Comparison of ENCODE assay signal across 1 cellular context in genomic region chr6:53359088-53359842, GRCh38.
TF ChIP-seq lines count a peak whose summit lies in the region.

No MANE protein-coding gene starts in this region.

TF ChIP-seq in HepG2, 621 proteins besides CTCF, POLR2A, EP300 and RAD21 (continued from another document):
- TF ChIP-seq ZBTB4 (CRISPR knock-in tag; IDR thresholded peaks at IDR 0.05; ENCODE audit: borderline replicate concordance) (no peak), ZNF331 (CRISPR knock-in tag; IDR thresholded peaks at IDR 0.05) (peak; percentile 55; the same call in 1 of the 2 replicates), ZNF256 (CRISPR knock-in tag; conservative IDR thresholded peaks at IDR 0.05) (no peak), ZFP36 (IDR thresholded peaks at IDR 0.05; ENCODE audit: borderline replicate concordance, low read depth, low read length, partially characterized antibody) (no peak), REPIN1 (CRISPR knock-in tag; IDR thresholded peaks at IDR 0.05; ENCODE audit: borderline replicate concordance, low read depth) (peak; percentile 98), KDM4B (CRISPR knock-in tag; IDR thresholded peaks at IDR 0.05) (peak; percentile 11; the same call in 1 of the 2 replicates), ZNF17 (CRISPR knock-in tag; IDR thresholded peaks at IDR 0.05) (no peak), DMTF1 (CRISPR knock-in tag; IDR thresholded peaks at IDR 0.05) (no peak), ZNF292 (CRISPR knock-in tag; IDR thresholded peaks at IDR 0.05; ENCODE audit: borderline replicate concordance, low read depth) (peak; percentile 74), ZNF83 (CRISPR knock-in tag; IDR thresholded peaks at IDR 0.05; ENCODE audit: borderline replicate concordance) (peak; percentile 41; the same call in 1 of the 2 replicates), ZKSCAN8 (CRISPR knock-in tag; IDR thresholded peaks at IDR 0.05; ENCODE audit: borderline replicate concordance) (peak; percentile 66; the same call in 1 of the 2 replicates), FOXK1 (CRISPR knock-in tag; IDR thresholded peaks at IDR 0.05; ENCODE audit: borderline replicate concordance, low read depth) (peak; percentile 47), ZNF616 (CRISPR knock-in tag; IDR thresholded peaks at IDR 0.05; ENCODE audit: low read depth) (0 out of 2 replicates have a peak, but pooled peaks have one; percentile 20), ZHX1 (CRISPR knock-in tag; IDR thresholded peaks at IDR 0.05; ENCODE audit: low read depth) (peak; percentile 79; the same call in 1 of the 2 replicates), FOXP4 (CRISPR knock-in tag; IDR thresholded peaks at IDR 0.05) (peak; percentile 79; the same call in 1 of the 2 replicates), HNRNPK (IDR thresholded peaks at IDR 0.05; ENCODE audit: low read depth, low read length, poor library complexity, severe bottlenecking) (peak; percentile 87), ZBED4 (CRISPR knock-in tag; IDR thresholded peaks at IDR 0.05; ENCODE audit: borderline replicate concordance) (peak; percentile 73; the same call in 1 of the 2 replicates), ZNF124 (CRISPR knock-in tag; IDR thresholded peaks at IDR 0.05) (no peak; the same call in none of the 2 replicates), ZNF121 (CRISPR knock-in tag; IDR thresholded peaks at IDR 0.05) (peak; percentile 5; the same call in 1 of the 2 replicates), MTA1 (CRISPR knock-in tag; IDR thresholded peaks at IDR 0.05; ENCODE audit: borderline replicate concordance) (peak; percentile 99), THAP9 (CRISPR knock-in tag; IDR thresholded peaks at IDR 0.05; ENCODE audit: borderline replicate concordance) (peak; percentile 52; the same call in 1 of the 2 replicates), RCOR2 (CRISPR knock-in tag; IDR thresholded peaks at IDR 0.05) (peak; percentile 65; the same call in 1 of the 2 replicates), ZNF326 (CRISPR knock-in tag; IDR thresholded peaks at IDR 0.05; ENCODE audit: borderline replicate concordance) (no peak), RFXANK (CRISPR knock-in tag; IDR thresholded peaks at IDR 0.05) (peak; percentile 27; the same call in 1 of the 2 replicates)
